In the genomic region with DNA sequence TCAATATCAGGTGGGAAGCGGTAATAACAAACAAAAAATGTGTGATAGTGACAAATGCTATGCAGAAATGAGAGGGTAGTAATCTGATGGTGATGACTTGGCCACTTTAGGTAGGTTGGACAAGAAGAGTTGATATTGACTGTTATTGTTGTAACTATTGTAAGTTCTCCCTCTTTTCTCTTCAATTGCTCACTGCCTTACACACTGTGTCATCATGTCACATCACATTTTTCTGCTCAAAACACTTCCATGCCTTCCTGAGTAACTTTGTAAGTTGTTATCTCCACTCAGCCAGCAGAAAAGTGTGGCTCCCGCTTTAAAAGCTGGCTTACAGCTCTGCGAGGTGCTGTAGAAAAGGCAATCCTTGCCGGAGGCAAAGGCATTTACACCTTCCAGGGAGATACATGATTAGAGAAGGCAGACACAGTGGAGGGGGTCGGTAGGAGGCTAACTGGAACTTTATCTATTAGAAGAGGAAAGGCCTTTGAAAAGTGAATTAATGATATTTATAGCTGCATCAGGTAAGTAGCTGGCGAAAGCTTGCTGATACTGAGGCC, we compare ENCODE assay signal across 1 cellular context.
TF ChIP-seq lines count a peak whose summit lies in the region.

No MANE protein-coding gene starts in this region.

TF ChIP-seq in K562, 482 proteins besides CTCF, POLR2A, EP300 and RAD21 (continued from another document):
- TF ChIP-seq, protein P1, sequence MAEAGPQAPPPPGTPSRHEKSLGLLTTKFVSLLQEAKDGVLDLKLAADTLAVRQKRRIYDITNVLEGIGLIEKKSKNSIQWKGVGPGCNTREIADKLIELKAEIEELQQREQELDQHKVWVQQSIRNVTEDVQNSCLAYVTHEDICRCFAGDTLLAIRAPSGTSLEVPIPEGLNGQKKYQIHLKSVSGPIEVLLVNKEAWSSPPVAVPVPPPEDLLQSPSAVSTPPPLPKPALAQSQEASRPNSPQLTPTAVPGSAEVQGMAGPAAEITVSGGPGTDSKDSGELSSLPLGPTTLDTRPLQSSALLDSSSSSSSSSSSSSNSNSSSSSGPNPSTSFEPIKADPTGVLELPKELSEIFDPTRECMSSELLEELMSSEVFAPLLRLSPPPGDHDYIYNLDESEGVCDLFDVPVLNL (CRISPR knock-in tag; IDR thresholded peaks at IDR 0.05; ENCODE audit: low read depth): no peak
- TF ChIP-seq SOX6 (IDR thresholded peaks at IDR 0.05) (0 out of 2 replicates have a peak, but pooled peaks have one; percentile 31), ZNF41 (CRISPR knock-in tag; conservative IDR thresholded peaks at IDR 0.05) (no peak), BRF1 (IDR thresholded peaks at IDR 0.05; ENCODE audit: borderline replicate concordance, extremely low read depth, insufficient read length) (no peak), ZNF175 (CRISPR knock-in tag; IDR thresholded peaks at IDR 0.05; ENCODE audit: low read depth) (peak; percentile 62; the same call in 1 of the 2 replicates), ZNF316 (IDR thresholded peaks at IDR 0.05) (no peak), KAT2B (IDR thresholded peaks at IDR 0.05; ENCODE audit: low read depth, low read length) (no peak), NBN (IDR thresholded peaks at IDR 0.05; ENCODE audit: low read depth) (no peak), ZNF384 (IDR thresholded peaks at IDR 0.05; ENCODE audit: low read depth, low read length) (no peak), ZNF584 (CRISPR knock-in tag; IDR thresholded peaks at IDR 0.05; ENCODE audit: low read depth) (0 out of 2 replicates have a peak, but pooled peaks have one; percentile 37), CREBBP (IDR thresholded peaks at IDR 0.05; ENCODE audit: low read depth, low read length) (no peak), PTTG1 (tag; IDR thresholded peaks at IDR 0.05; ENCODE audit: low read depth) (no peak), MYC (IDR thresholded peaks at IDR 0.05; ENCODE audit: low read depth, low read length) (peak; percentile 35; the same call in 1 of the 2 replicates), MYC (CRISPR knock-in tag; IDR thresholded peaks at IDR 0.05; ENCODE audit: borderline replicate concordance, low read depth) (no peak), RBM25 (IDR thresholded peaks at IDR 0.05; ENCODE audit: low read depth, low read length, severe bottlenecking) (no peak), ZNF785 (CRISPR knock-in tag; IDR thresholded peaks at IDR 0.05) (no peak), TBL1XR1 (IDR thresholded peaks at IDR 0.05; ENCODE audit: low read length in 2 of 2) (no peak), MBD2 (IDR thresholded peaks at IDR 0.05; ENCODE audit: borderline replicate concordance, low read depth) (no peak), STAT5A (IDR thresholded peaks at IDR 0.05; ENCODE audit: borderline replicate concordance, low read length) (no peak), HCFC1 (IDR thresholded peaks at IDR 0.05; ENCODE audit: low read depth, low read length) (no peak), MCM2 (IDR thresholded peaks at IDR 0.05; ENCODE audit: low read depth) (no peak), L3MBTL2 (IDR thresholded peaks at IDR 0.05) (0 out of 2 replicates have a peak, but pooled peaks have one; percentile 13), TAF9B (IDR thresholded peaks at IDR 0.05; ENCODE audit: partially characterized antibody) (no peak), ZNF589 (CRISPR knock-in tag; IDR thresholded peaks at IDR 0.05; ENCODE audit: low read depth) (peak; percentile 71)
- TF ChIP-seq, protein P2, sequence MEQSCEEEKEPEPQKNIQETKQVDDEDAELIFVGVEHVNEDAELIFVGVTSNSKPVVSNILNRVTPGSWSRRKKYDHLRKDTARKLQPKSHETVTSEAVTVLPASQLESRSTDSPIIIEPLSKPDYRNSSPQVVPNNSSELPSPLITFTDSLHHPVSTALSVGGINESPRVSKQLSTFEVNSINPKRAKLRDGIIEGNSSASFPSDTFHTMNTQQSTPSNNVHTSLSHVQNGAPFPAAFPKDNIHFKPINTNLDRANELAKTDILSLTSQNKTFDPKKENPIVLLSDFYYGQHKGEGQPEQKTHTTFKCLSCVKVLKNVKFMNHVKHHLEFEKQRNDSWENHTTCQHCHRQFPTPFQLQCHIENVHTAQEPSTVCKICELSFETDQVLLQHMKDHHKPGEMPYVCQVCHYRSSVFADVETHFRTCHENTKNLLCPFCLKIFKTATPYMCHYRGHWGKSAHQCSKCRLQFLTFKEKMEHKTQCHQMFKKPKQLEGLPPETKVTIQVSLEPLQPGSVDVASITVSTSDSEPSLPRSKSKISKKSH (CRISPR knock-in tag; IDR thresholded peaks at IDR 0.05): no peak
- TF ChIP-seq, protein P3, sequence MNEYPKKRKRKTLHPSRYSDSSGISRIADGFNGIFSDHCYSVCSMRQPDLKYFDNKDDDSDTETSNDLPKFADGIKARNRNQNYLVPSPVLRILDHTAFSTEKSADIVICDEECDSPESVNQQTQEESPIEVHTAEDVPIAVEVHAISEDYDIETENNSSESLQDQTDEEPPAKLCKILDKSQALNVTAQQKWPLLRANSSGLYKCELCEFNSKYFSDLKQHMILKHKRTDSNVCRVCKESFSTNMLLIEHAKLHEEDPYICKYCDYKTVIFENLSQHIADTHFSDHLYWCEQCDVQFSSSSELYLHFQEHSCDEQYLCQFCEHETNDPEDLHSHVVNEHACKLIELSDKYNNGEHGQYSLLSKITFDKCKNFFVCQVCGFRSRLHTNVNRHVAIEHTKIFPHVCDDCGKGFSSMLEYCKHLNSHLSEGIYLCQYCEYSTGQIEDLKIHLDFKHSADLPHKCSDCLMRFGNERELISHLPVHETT (CRISPR knock-in tag; conservative IDR thresholded peaks at IDR 0.05 in 1 of 2, IDR thresholded peaks at IDR 0.05 in 1 of 2): no peak
- TF ChIP-seq, protein P4, sequence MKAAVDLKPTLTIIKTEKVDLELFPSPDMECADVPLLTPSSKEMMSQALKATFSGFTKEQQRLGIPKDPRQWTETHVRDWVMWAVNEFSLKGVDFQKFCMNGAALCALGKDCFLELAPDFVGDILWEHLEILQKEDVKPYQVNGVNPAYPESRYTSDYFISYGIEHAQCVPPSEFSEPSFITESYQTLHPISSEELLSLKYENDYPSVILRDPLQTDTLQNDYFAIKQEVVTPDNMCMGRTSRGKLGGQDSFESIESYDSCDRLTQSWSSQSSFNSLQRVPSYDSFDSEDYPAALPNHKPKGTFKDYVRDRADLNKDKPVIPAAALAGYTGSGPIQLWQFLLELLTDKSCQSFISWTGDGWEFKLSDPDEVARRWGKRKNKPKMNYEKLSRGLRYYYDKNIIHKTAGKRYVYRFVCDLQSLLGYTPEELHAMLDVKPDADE (conservative IDR thresholded peaks at IDR 0.05; ENCODE audit: control insufficient read depth, low read depth, low read length): no peak
- TF ChIP-seq, protein P5, sequence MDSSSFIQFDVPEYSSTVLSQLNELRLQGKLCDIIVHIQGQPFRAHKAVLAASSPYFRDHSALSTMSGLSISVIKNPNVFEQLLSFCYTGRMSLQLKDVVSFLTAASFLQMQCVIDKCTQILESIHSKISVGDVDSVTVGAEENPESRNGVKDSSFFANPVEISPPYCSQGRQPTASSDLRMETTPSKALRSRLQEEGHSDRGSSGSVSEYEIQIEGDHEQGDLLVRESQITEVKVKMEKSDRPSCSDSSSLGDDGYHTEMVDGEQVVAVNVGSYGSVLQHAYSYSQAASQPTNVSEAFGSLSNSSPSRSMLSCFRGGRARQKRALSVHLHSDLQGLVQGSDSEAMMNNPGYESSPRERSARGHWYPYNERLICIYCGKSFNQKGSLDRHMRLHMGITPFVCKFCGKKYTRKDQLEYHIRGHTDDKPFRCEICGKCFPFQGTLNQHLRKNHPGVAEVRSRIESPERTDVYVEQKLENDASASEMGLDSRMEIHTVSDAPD (CRISPR knock-in tag; IDR thresholded peaks at IDR 0.05): no peak
- TF ChIP-seq, protein P6, sequence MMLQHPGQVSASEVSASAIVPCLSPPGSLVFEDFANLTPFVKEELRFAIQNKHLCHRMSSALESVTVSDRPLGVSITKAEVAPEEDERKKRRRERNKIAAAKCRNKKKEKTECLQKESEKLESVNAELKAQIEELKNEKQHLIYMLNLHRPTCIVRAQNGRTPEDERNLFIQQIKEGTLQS (IDR thresholded peaks at IDR 0.05): 0 out of 2 replicates have a peak, but pooled peaks have one; percentile 21
- TF ChIP-seq, protein P6 (CRISPR knock-in tag; conservative IDR thresholded peaks at IDR 0.05): no peak
TF ChIP-seq in K562: peak in this region for 11.
